ENCODE assay signal across 19 cellular contexts in genomic region chr2:2399390-2399789, GRCh38.
DNase-seq lines count a peak whose midpoint lies in the region; ATAC-seq and TF ChIP-seq lines count a peak whose summit lies in the region.
"Had no signal": no experiment of that assay in that cellular context is flagged by ENCODE, and none has a peak within 500 bp of the region (broad histone marks: within the 10 kb centered on the region; RNA-seq: fewer than 3 reads in every experiment).

No MANE protein-coding gene starts in this region.

- no peaks in the 10 kb centered on the region for H3K36me3 ChIP-seq in osteoblast (ENCODE audit: insufficient read depth, low read length)

- no peak overlapping the region for H3K27ac Mint-ChIP-seq in activated CD4-positive, alpha-beta T cell treated with anti-CD3 and anti-CD28 coated beads, Interleukin-2, amount 10 ng/mL, durations not matched to agents 24 days and 14 days
- H3K27ac Mint-ChIP-seq: B cell; CD4-positive, alpha-beta memory T cell; H9 had no signal

- intact Hi-C loops in activated CD4-positive, alpha-beta T cell treated with anti-CD3 and anti-CD28 coated beads, Interleukin-2, amount 10 ng/mL, durations not matched to agents 24 days and 14 days (cut with micrococcal nuclease): no loop called here
- intact Hi-C loops in left colon (cut with DNase I, micrococcal nuclease): no loop called here

- no peaks in the 10 kb centered on the region for H3K27me3 Mint-ChIP-seq in activated CD4-positive, alpha-beta T cell treated with anti-CD3 and anti-CD28 coated beads, Interleukin-2, amount 10 ng/mL, durations not matched to agents 24 days and 14 days
- H3K27me3 Mint-ChIP-seq: B cell had no signal

- H3K4me2 ChIP-seq in osteoblast (ENCODE audit: insufficient read depth, low read length): no peak overlapping the region

- H4K20me1 ChIP-seq in osteoblast (ENCODE audit: insufficient read depth, low read length): no peaks in the 10 kb centered on the region

- DNase-seq in activated CD4-positive, alpha-beta T cell treated with anti-CD3 and anti-CD28 coated beads, Interleukin-2, amount 10 ng/mL, durations not matched to agents 24 days and 14 days: peak; percentile 8
- DNase-seq in activated CD4-positive, alpha-beta T cell treated with anti-CD3 and anti-CD28 coated beads, Interleukin-2, amount 50 U/mL, for 1 hour: no peak
- peak; percentile 4 for DNase-seq in left kidney (ENCODE audit: low read depth, low spot score)
- peak; percentile 39 for DNase-seq in osteoblast (ENCODE audit: insufficient read length, low spot score, missing footprints)
- DNase-seq in NCI-H1417 treated with DMSO at 0.1 percent for 48 hours (lab: John Stamatoyannopoulos, UW): no peak
- no peak for DNase-seq in NCI-H2227 (lab: John Stamatoyannopoulos, UW; ENCODE audit: unreplicated experiment)
- no peak for DNase-seq in left colon
- DNase-seq: C1 segment of cervical spinal cord; CD4-positive, alpha-beta memory T cell; COR-L47; DMS153; DND-41; GDM1; GM23248; H9 had no signal

- H3K4me3 ChIP-seq in osteoblast (ENCODE audit: insufficient read depth, low read length): no peak overlapping the region
- H3K4me3 ChIP-seq: GM12878, GM23248 had no signal

- no peaks in the 10 kb centered on the region for H3K4me1 Mint-ChIP-seq in activated CD4-positive, alpha-beta T cell treated with anti-CD3 and anti-CD28 coated beads, Interleukin-2, amount 10 ng/mL, durations not matched to agents 24 days and 14 days
- H3K4me1 Mint-ChIP-seq: B cell; CD4-positive, alpha-beta memory T cell had no signal

- H3K27me3 ChIP-seq in osteoblast (ENCODE audit: insufficient read depth, low read length): no peaks in the 10 kb centered on the region

- H3K9me3 Mint-ChIP-seq in activated CD4-positive, alpha-beta T cell treated with anti-CD3 and anti-CD28 coated beads, Interleukin-2, amount 10 ng/mL, durations not matched to agents 24 days and 14 days: no peaks in the 10 kb centered on the region

- no peak for ATAC-seq in left colon
- ATAC-seq: GM12878, HCT116 had no signal

- no peaks in the 10 kb centered on the region for H3K79me2 ChIP-seq in osteoblast (ENCODE audit: insufficient read depth, low read length)

- H3K4me3 Mint-ChIP-seq in activated CD4-positive, alpha-beta T cell treated with anti-CD3 and anti-CD28 coated beads, Interleukin-2, amount 10 ng/mL, durations not matched to agents 24 days and 14 days: no peak overlapping the region
- H3K4me3 Mint-ChIP-seq: B cell; CD4-positive, alpha-beta memory T cell; H9 had no signal

- no peaks in the 10 kb centered on the region for H3K9me3 ChIP-seq in osteoblast (ENCODE audit: low read depth, low read length)

- no peak overlapping the region for H3K27ac ChIP-seq in osteoblast (ENCODE audit: low read depth, low read length)
- H3K27ac ChIP-seq: 22Rv1, GM23248 had no signal

- no peaks in the 10 kb centered on the region for H3K4me1 ChIP-seq in osteoblast (ENCODE audit: insufficient read depth, low read length)

- no peak for TF ChIP-seq CTCF in osteoblast (IDR thresholded peaks at IDR 0.05; ENCODE audit: extremely low read depth, low read depth, low read length)

- no peaks in the 10 kb centered on the region for H3K36me3 Mint-ChIP-seq in activated CD4-positive, alpha-beta T cell treated with anti-CD3 and anti-CD28 coated beads, Interleukin-2, amount 10 ng/mL, durations not matched to agents 24 days and 14 days (ENCODE audit: low read depth)
- H3K36me3 Mint-ChIP-seq: CD4-positive, alpha-beta memory T cell had no signal

- H2AFZ ChIP-seq in osteoblast (ENCODE audit: low read length): no peak overlapping the region
- H2AFZ ChIP-seq: GM23248 had no signal

Comparison
In these comparisons a context has a peak if more than half of its experiments do, and no peak if none do; other contexts are left out.
1. DNase-seq: peak in activated CD4-positive, alpha-beta T cell treated with anti-CD3 and anti-CD28 coated beads, Interleukin-2, amount 10 ng/mL, durations not matched to agents 24 days and 14 days (single experiment), left kidney (single experiment) and osteoblast (single experiment); none in activated CD4-positive, alpha-beta T cell treated with anti-CD3 and anti-CD28 coated beads, Interleukin-2, amount 50 U/mL, for 1 hour (single experiment), NCI-H1417 treated with DMSO at 0.1 percent for 48 hours (single experiment), NCI-H2227 (single experiment) and left colon (0 of 2).